Comparison of ENCODE assay signal across 26 cellular contexts in the genomic region with DNA sequence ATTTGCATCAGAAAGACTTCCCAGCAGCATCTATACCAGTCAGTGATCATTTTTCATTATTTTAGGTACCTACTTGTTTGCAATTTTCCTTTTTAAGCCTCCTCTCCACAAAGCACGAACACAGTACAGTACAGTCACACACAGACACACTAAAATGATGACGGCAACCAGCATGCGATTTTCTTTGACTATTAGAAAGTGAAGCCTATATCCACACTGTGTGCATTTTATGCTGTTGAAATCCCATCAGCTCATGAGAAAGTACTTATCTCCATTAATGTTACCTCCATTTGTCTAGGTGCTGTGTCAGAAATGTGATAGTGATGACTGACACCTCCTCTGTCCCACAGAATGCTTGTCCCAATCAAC.
"Had no signal": no experiment of that assay in that cellular context is flagged by ENCODE, and none has a peak within 500 bp of the region (broad histone marks: within the 10 kb centered on the region; RNA-seq: fewer than 3 reads in every experiment).

No MANE protein-coding gene starts in this region.

- H3K4me3 Mint-ChIP-seq: IgD-negative memory B cell, T-cell had no signal

- H3K27ac ChIP-seq: HL-60, KMS-11, RWPE1 had no signal

- H3K9ac ChIP-seq: KMS-11 had no signal

- H3K36me3 Mint-ChIP-seq: T-cell had no signal

- H3K27ac Mint-ChIP-seq: T-cell had no signal

- H3K4me3 ChIP-seq: K562 had no signal

- H3K4me1 Mint-ChIP-seq: IgD-negative memory B cell, T-cell had no signal

- DNase-seq: Kasumi-1; NCI-H1092; NCI-H1105 treated with DMSO at 0.1 percent for 48 hours; NCI-H1417 treated with DMSO at 0.1 percent for 48 hours; NCI-H146; NCI-H187; NCI-H2029; NCI-H2081 treated with DMSO at 0.1 percent for 48 hours; NCI-H2171; NCI-H226; NCI-H446; NCI-H510A; NCI-H524 treated with DMSO at 0.1 percent for 48 hours; NCI-H774; NK-92 treated with Interleukin-12 subunit alpha and Interleukin-12 subunit beta, amount 100 ng/mL, for 24 hours; PC-3; SHP77; SW 1271; T-cell had no signal

- FAIRE-seq: HTR-8/SVneo, K562 had no signal

- H3K27me3 Mint-ChIP-seq: IgD-negative memory B cell, T-cell had no signal

- H3K4me2 ChIP-seq: KMS-11 had no signal

- ATAC-seq: K562, Panc1, PC-3, T-cell had no signal
